ENCODE assay signal across 26 cellular contexts in genomic region chr19:23437901-23438300, GRCh38. TPM values are rescaled to one million over a fixed set of nuclear protein-coding genes. Genes with fewer than 3 reads are reported as not detected.
DNase-seq lines count a peak whose midpoint lies in the region; ATAC-seq and TF ChIP-seq lines count a peak whose summit lies in the region.
"Had no signal": no experiment of that assay in that cellular context is flagged by ENCODE, and none has a peak within 500 bp of the region (broad histone marks: within the 10 kb centered on the region; RNA-seq: fewer than 3 reads in every experiment).

No MANE protein-coding gene starts in this region.

- TF ChIP-seq CTCF in HFFc6 (IDR thresholded peaks at IDR 0.05) (peak; percentile 23; the same call in 1 of the 2 replicates), fibroblast of villous mesenchyme (IDR thresholded peaks at IDR 0.05; ENCODE audit: insufficient read depth, low read depth, low read length) (peak; percentile 6), progenitor cell of endocrine pancreas (IDR thresholded peaks at IDR 0.05; ENCODE audit: unreplicated experiment) (no peak)

- H3K4me3 ChIP-seq in fibroblast of villous mesenchyme (ENCODE audit: low read depth, low read length), result no peak overlapping the region
- H3K4me3 ChIP-seq: colonic mucosa, lung, MG63, vagina had no signal

- no peak overlapping the region for H3K4me3 Mint-ChIP-seq in HFFc6
- no peak overlapping the region for H3K4me3 Mint-ChIP-seq in progenitor cell of endocrine pancreas (ENCODE audit: low read depth)
- H3K4me3 Mint-ChIP-seq: activated CD4-positive, alpha-beta T cell treated with anti-CD3 and anti-CD28 coated beads, Interleukin-2, amount 10 ng/mL, durations not matched to agents 7 days and 5 days; activated CD8-positive, alpha-beta memory T cell treated with anti-CD3 and anti-CD28 coated beads, Interleukin-2, amount 10 ng/mL, durations not matched to agents 7 days and 5 days; activated naive CD4-positive, alpha-beta T cell treated with anti-CD3 and anti-CD28 coated beads, Interleukin-2, amount 10 ng/mL, durations not matched to agents 7 days and 5 days; activated T-helper 1 cell treated with anti-CD3 and anti-CD28 coated beads, Interleukin-12 subunit alpha, Interleukin-12 subunit beta, Interleukin-2, Interleukin-4 antibody, amounts not matched to agents 30 ng/mL and 10 ng/mL and 1 ng/mL, durations not matched to agents 14 hours and 24 hours and 36 hours; effector memory CD8-positive, alpha-beta T cell; IgD-negative memory B cell; stimulated activated naive B cell treated with anti-CD40 and anti-IgM and Interleukin-4, amounts not matched to agents 10 μg/mL and 1 μg/mL and 100 μg/mL, for 72 hours had no signal

- H3K9me3 Mint-ChIP-seq in HFFc6 (peaks cover 63% of the 10 kb centered on the region), progenitor cell of endocrine pancreas (ENCODE audit: low read depth) (peaks cover 60% of the 10 kb centered on the region)

- H3K27me3 Mint-ChIP-seq in HFFc6 (ENCODE audit: insufficient read depth), result peaks cover 4% of the 10 kb centered on the region; the same call in 1 of the 2 replicates
- no peaks in the 10 kb centered on the region for H3K27me3 Mint-ChIP-seq in progenitor cell of endocrine pancreas
- H3K27me3 Mint-ChIP-seq: activated CD4-positive, alpha-beta T cell treated with anti-CD3 and anti-CD28 coated beads, Interleukin-2, amount 10 ng/mL, durations not matched to agents 7 days and 5 days; activated CD8-positive, alpha-beta memory T cell treated with anti-CD3 and anti-CD28 coated beads, Interleukin-2, amount 10 ng/mL, durations not matched to agents 7 days and 5 days; activated naive CD4-positive, alpha-beta T cell treated with anti-CD3 and anti-CD28 coated beads, Interleukin-2, amount 10 ng/mL, durations not matched to agents 7 days and 5 days; effector memory CD8-positive, alpha-beta T cell; IgD-negative memory B cell; stimulated activated naive B cell treated with anti-CD40 and anti-IgM and Interleukin-4, amounts not matched to agents 10 μg/mL and 1 μg/mL and 100 μg/mL, for 72 hours had no signal

- DNase-seq in DMS 273 treated with DMSO at 0.1 percent for 48 hours (lab: John Stamatoyannopoulos, UW), result peak; percentile 77
- DNase-seq in HFFc6, result peak; percentile 12
- peak; percentile 18 for DNase-seq in OCI-M1 (lab: John Stamatoyannopoulos, UW)
- no peak for DNase-seq in fibroblast of villous mesenchyme (ENCODE audit: low read depth)
- DNase-seq in ureter (ENCODE audit: low spot score), result no peak
- DNase-seq in HPDE6-E6E7 (ENCODE audit: extremely low spot score), result no peak
- DNase-seq in progenitor cell of endocrine pancreas (ENCODE audit: low spot score, unreplicated experiment), result no peak
- DNase-seq: activated CD4-positive, alpha-beta T cell treated with anti-CD3 and anti-CD28 coated beads, Interleukin-2, amount 10 ng/mL, durations not matched to agents 7 days and 5 days; activated CD8-positive, alpha-beta memory T cell treated with anti-CD3 and anti-CD28 coated beads, Interleukin-2, amount 10 ng/mL, durations not matched to agents 7 days and 5 days; activated naive CD4-positive, alpha-beta T cell treated with anti-CD3 and anti-CD28 coated beads, Interleukin-2, amount 10 ng/mL, durations not matched to agents 7 days and 5 days; amniotic stem cell; C1 segment of cervical spinal cord; colonic mucosa; effector memory CD8-positive, alpha-beta T cell; kidney glomerular epithelial cell; MG63; NCI-H2227 treated with DMSO at 0.1 percent for 48 hours; right cardiac atrium; SK-N-SH; stimulated activated CD4-positive, alpha-beta T cell treated with anti-CD3 and anti-CD28 coated beads, Interleukin-4, amount 100 ng/mL, for 24 hours; stimulated activated naive B cell treated with anti-CD40 and anti-IgM and Interleukin-4, amounts not matched to agents 10 μg/mL and 1 μg/mL and 100 μg/mL, for 72 hours had no signal

- no peak for ATAC-seq in HG02981 (IDR thresholded peaks at IDR 0.05; ENCODE audit: unreplicated experiment)
- ATAC-seq: activated CD8-positive, alpha-beta memory T cell treated with anti-CD3 and anti-CD28 coated beads, Interleukin-2, amount 10 ng/mL, durations not matched to agents 7 days and 5 days; effector memory CD8-positive, alpha-beta T cell; right cardiac atrium; stimulated activated naive B cell treated with anti-CD40 and anti-IgM and Interleukin-4, amounts not matched to agents 10 μg/mL and 1 μg/mL and 100 μg/mL, for 72 hours had no signal

- no peak overlapping the region for H3K27ac Mint-ChIP-seq in HFFc6
- no peak overlapping the region for H3K27ac Mint-ChIP-seq in progenitor cell of endocrine pancreas
- H3K27ac Mint-ChIP-seq: activated CD4-positive, alpha-beta T cell treated with anti-CD3 and anti-CD28 coated beads, Interleukin-2, amount 10 ng/mL, durations not matched to agents 7 days and 5 days; activated CD8-positive, alpha-beta memory T cell treated with anti-CD3 and anti-CD28 coated beads, Interleukin-2, amount 10 ng/mL, durations not matched to agents 7 days and 5 days; activated naive CD4-positive, alpha-beta T cell treated with anti-CD3 and anti-CD28 coated beads, Interleukin-2, amount 10 ng/mL, durations not matched to agents 7 days and 5 days; activated T-helper 1 cell treated with anti-CD3 and anti-CD28 coated beads, Interleukin-12 subunit alpha, Interleukin-12 subunit beta, Interleukin-2, Interleukin-4 antibody, amounts not matched to agents 30 ng/mL and 10 ng/mL and 1 ng/mL, durations not matched to agents 14 hours and 24 hours and 36 hours; effector memory CD8-positive, alpha-beta T cell; IgD-negative memory B cell; stimulated activated naive B cell treated with anti-CD40 and anti-IgM and Interleukin-4, amounts not matched to agents 10 μg/mL and 1 μg/mL and 100 μg/mL, for 72 hours had no signal

- H3K36me3 Mint-ChIP-seq in HFFc6 (ENCODE audit: low read depth) (peaks cover 39% of the 10 kb centered on the region), progenitor cell of endocrine pancreas (ENCODE audit: insufficient read depth) (peaks cover 2% of the 10 kb centered on the region)
- H3K36me3 Mint-ChIP-seq: activated CD8-positive, alpha-beta memory T cell treated with anti-CD3 and anti-CD28 coated beads, Interleukin-2, amount 10 ng/mL, durations not matched to agents 7 days and 5 days; IgD-negative memory B cell had no signal

- H3K4me1 Mint-ChIP-seq in HFFc6 (ENCODE audit: low read depth), result peaks cover 11% of the 10 kb centered on the region; the same call in 1 of the 2 replicates
- no peaks in the 10 kb centered on the region for H3K4me1 Mint-ChIP-seq in progenitor cell of endocrine pancreas (ENCODE audit: low read depth)
- H3K4me1 Mint-ChIP-seq: activated CD4-positive, alpha-beta T cell treated with anti-CD3 and anti-CD28 coated beads, Interleukin-2, amount 10 ng/mL, durations not matched to agents 7 days and 5 days; activated CD8-positive, alpha-beta memory T cell treated with anti-CD3 and anti-CD28 coated beads, Interleukin-2, amount 10 ng/mL, durations not matched to agents 7 days and 5 days; activated naive CD4-positive, alpha-beta T cell treated with anti-CD3 and anti-CD28 coated beads, Interleukin-2, amount 10 ng/mL, durations not matched to agents 7 days and 5 days; IgD-negative memory B cell; stimulated activated naive B cell treated with anti-CD40 and anti-IgM and Interleukin-4, amounts not matched to agents 10 μg/mL and 1 μg/mL and 100 μg/mL, for 72 hours had no signal

RNA-seq across cellular contexts. Expression of gene ZNF91, which starts 42.6 kb away (rescaled TPM):
- 10 to 100 TPM; 19.5 to 27.4 (median 22.1) TPM for total RNA-seq in HFFc6 (2021; fragmentation: NEBNext Ultra II Directional; extraction: Animal tissue kit (Norgen Biotek cat#: 25700))
- total RNA-seq in fibroblast of villous mesenchyme (13.9 and 19.9 TPM in 2 replicates), ureter (256 TPM), progenitor cell of endocrine pancreas (149 TPM in 2 replicates)

Comparison
In these comparisons a context has a peak if more than half of its experiments do, and no peak if none do; other contexts are left out.
1. DNase-seq: peak in DMS 273 treated with DMSO at 0.1 percent for 48 hours (single experiment), HFFc6 (single experiment) and OCI-M1 (single experiment); none in fibroblast of villous mesenchyme (single experiment), ureter (single experiment), HPDE6-E6E7 (single experiment) and progenitor cell of endocrine pancreas (single experiment).